Comparison of ENCODE assay signal across 13 cellular contexts in genomic region chr1:54279457-54279856, GRCh38.
DNase-seq lines count a peak whose midpoint lies in the region; ATAC-seq, FAIRE-seq and TF ChIP-seq lines count a peak whose summit lies in the region.
"Had no signal": no experiment of that assay in that cellular context is flagged by ENCODE, and none has a peak within 500 bp of the region (broad histone marks: within the 10 kb centered on the region; RNA-seq: fewer than 3 reads in every experiment).

No MANE protein-coding gene starts in this region.

- no peak overlapping the region for H2AFZ ChIP-seq in GM23248
- H2AFZ ChIP-seq in HepG2 (ENCODE audit: low read length) = no peak overlapping the region
- H2AFZ ChIP-seq: hepatocyte had no signal

- H3K79me2 ChIP-seq in GM23248 (ENCODE audit: insufficient read depth) (peaks cover 25% of the 10 kb centered on the region), HepG2 (ENCODE audit: insufficient read depth, low read length) (peaks cover 2% of the 10 kb centered on the region)

- peak overlapping the region; percentile 84 for H3K27ac Mint-ChIP-seq in activated naive CD8-positive, alpha-beta T cell treated with anti-CD3 and anti-CD28 coated beads for 36 hours
- H3K27ac Mint-ChIP-seq: B cell had no signal

- H3K27me3 ChIP-seq in GM23248 (replicated peaks; ENCODE audit: insufficient read depth) = no peaks in the 10 kb centered on the region
- no peaks in the 10 kb centered on the region for H3K27me3 ChIP-seq in HepG2 (ENCODE audit: control insufficient read depth in 1 of 2, insufficient read depth in 2 of 2, low read length in 2 of 2)
- no peaks in the 10 kb centered on the region for H3K27me3 ChIP-seq in spleen (replicated peaks in 1 of 7)
- H3K27me3 ChIP-seq: hepatocyte had no signal

- H4K20me1 ChIP-seq in GM23248 (ENCODE audit: insufficient read depth) = no peaks in the 10 kb centered on the region
- H4K20me1 ChIP-seq in HepG2 (ENCODE audit: insufficient read depth, low read length) = no peaks in the 10 kb centered on the region

- H3K9ac ChIP-seq in GM23248 (no peak overlapping the region), HepG2 (ENCODE audit: insufficient read depth, low read depth, low read length) (no peak overlapping the region)

- no peak for TF ChIP-seq RAD21 in HepG2 (CRISPR knock-in tag; IDR thresholded peaks at IDR 0.05)

- peak overlapping the region; percentile 17 for H3K4me2 ChIP-seq in GM23248 (ENCODE audit: unreplicated experiment)
- no peak overlapping the region for H3K4me2 ChIP-seq in HepG2 (ENCODE audit: low read depth, low read length)
- H3K4me2 ChIP-seq: hepatocyte had no signal

- POLR2A ChIA-PET in HepG2 (lab: Yijun Ruan, JAX) = no interaction called here

- TF ChIP-seq POLR2A in HepG2 (IDR thresholded peaks at IDR 0.05; ENCODE audit: insufficient read depth in 1 of 2, low read depth in 2 of 2, low read length in 2 of 2) = no peak
- TF ChIP-seq POLR2A in spleen (IDR thresholded peaks at IDR 0.05) = no peak

- H3K4me3 ChIP-seq in GM23248 (no peak overlapping the region), HepG2 (replicated peaks in 1 of 3; ENCODE audit: insufficient read depth in 1 of 3, low read depth in 2 of 3, low read length in 3 of 3) (no peak overlapping the region), spleen (no peak overlapping the region)
- H3K4me3 ChIP-seq: hepatocyte, lung had no signal

- H3K4me1 Mint-ChIP-seq in activated naive CD8-positive, alpha-beta T cell treated with anti-CD3 and anti-CD28 coated beads for 36 hours = peaks cover 64% of the 10 kb centered on the region

- no peaks in the 10 kb centered on the region for H3K9me2 ChIP-seq in GM23248 (ENCODE audit: insufficient read depth)

- BruUV-seq in HepG2 (replicated peaks; lab: Mats Ljungman, UMichigan) = no TSS peak

- no peak for FAIRE-seq in HepG2 (lab: Jason Lieb, UNC)
- FAIRE-seq: endothelial cell of umbilical vein had no signal

- TF ChIP-seq EP300 in HepG2 (IDR thresholded peaks at IDR 0.05; ENCODE audit: low read depth in 2 of 2, low read length in 2 of 2) = no peak
- TF ChIP-seq EP300 in HepG2 (CRISPR knock-in tag; IDR thresholded peaks at IDR 0.05; ENCODE audit: borderline replicate concordance) = no peak

- CTCF ChIA-PET in HepG2 (lab: Yijun Ruan, JAX; ENCODE audit: low intra/inter-chr PET ratio, low total read pairs) = no interaction called here

- intact Hi-C loops in HepG2 (cut with micrococcal nuclease; ENCODE audit: unreplicated experiment) (no loop called here), spleen (cut with DNase I; ENCODE audit: low total_unique reads) (no loop called here)

- H3F3A ChIP-seq in GM23248 (ENCODE audit: insufficient read depth) = peaks cover 14% of the 10 kb centered on the region; the same call in 1 of the 2 replicates

- TF ChIP-seq CTCF in HepG2 (CRISPR knock-in tag; IDR thresholded peaks at IDR 0.05) (0 out of 2 replicates have a peak, but pooled peaks have one; percentile 13), spleen (IDR thresholded peaks at IDR 0.05 in 8 of 11, conservative IDR thresholded peaks at IDR 0.05 in 3 of 11) (no peak)

- H3K27ac ChIP-seq in GM23248 = no peak overlapping the region
- no peak overlapping the region for H3K27ac ChIP-seq in HepG2 (ENCODE audit: extremely low read length, insufficient read depth, low read length)
- H3K27ac ChIP-seq in spleen = peak overlapping the region in 7 of 8 donors; percentile 71 to 91 (median 85)
- no peak overlapping the region for H3K27ac ChIP-seq in caudate nucleus (ENCODE audit: low read depth, low read length)
- H3K27ac ChIP-seq: hepatocyte had no signal

- H3K36me3 Mint-ChIP-seq in activated naive CD8-positive, alpha-beta T cell treated with anti-CD3 and anti-CD28 coated beads for 36 hours = peaks cover 17% of the 10 kb centered on the region

- 97 to 100% methylated on average over 6 to 8 of the region's 8 CpGs for WGBS in GM23248 (ENCODE audit: low coverage in 1 of 2, low lambda C conversion rate in 2 of 2, missing lambda C conversion rate in 2 of 2), 2 experiments
- WGBS in HepG2 (ENCODE audit: low lambda C conversion rate) = 95% methylated on average over 3 of the region's 8 CpGs
- WGBS in spleen, 5 donors = 89 to 97% (median 95%) methylated on average over 5 to 8 of the region's 8 CpGs

- no peak for DNase-seq in GM23248
- no peak for DNase-seq in activated naive CD8-positive, alpha-beta T cell treated with anti-CD3 and anti-CD28 coated beads for 36 hours
- no peak for DNase-seq in HepG2 (ENCODE audit: low spot score)
- no peak for DNase-seq in spleen
- DNase-seq in caudate nucleus (lab: John Stamatoyannopoulos, UW) = no peak
- DNase-seq in NCI-H1105 (lab: John Stamatoyannopoulos, UW) = no peak
- DNase-seq in COR-L47 (lab: John Stamatoyannopoulos, UW) = no peak
- no peak for DNase-seq in UCSD-AML1 (lab: John Stamatoyannopoulos, UW; ENCODE audit: unreplicated experiment)
- DNase-seq: DMS79 had no signal

- H3K9me3 ChIP-seq in GM23248 (ENCODE audit: low read depth) (no peaks in the 10 kb centered on the region), HepG2 (ENCODE audit: low read length) (no peaks in the 10 kb centered on the region), spleen (no peaks in the 10 kb centered on the region)

- ATAC-seq in HepG2 = no peak

- no peaks in the 10 kb centered on the region for H3K9me3 Mint-ChIP-seq in activated naive CD8-positive, alpha-beta T cell treated with anti-CD3 and anti-CD28 coated beads for 36 hours

- in situ Hi-C loops in GM23248 (cut with MboI) = no loop called here
- in situ Hi-C loops in HepG2 (cut with HindIII; ENCODE audit: extremely low pct_ligation_motif_present, low pct_unique_long_range_greater_than_20kb) = no loop called here

- H3K27me3 Mint-ChIP-seq in activated naive CD8-positive, alpha-beta T cell treated with anti-CD3 and anti-CD28 coated beads for 36 hours = no peaks in the 10 kb centered on the region
- H3K27me3 Mint-ChIP-seq: B cell had no signal

- no peak overlapping the region for H3K4me3 Mint-ChIP-seq in activated naive CD8-positive, alpha-beta T cell treated with anti-CD3 and anti-CD28 coated beads for 36 hours
- H3K4me3 Mint-ChIP-seq: B cell had no signal

- H3K4me1 ChIP-seq in GM23248 (ENCODE audit: insufficient read depth) = peaks cover 17% of the 10 kb centered on the region
- peaks cover 33% of the 10 kb centered on the region for H3K4me1 ChIP-seq in HepG2 (ENCODE audit: insufficient read depth, low read length)
- H3K4me1 ChIP-seq in spleen = peaks cover 21 to 73% (median 51%) of the 10 kb centered on the region in 6 donors

- H3K36me3 ChIP-seq in GM23248 (ENCODE audit: low read depth) (no peaks in the 10 kb centered on the region; the same call in 1 of the 2 replicates), HepG2 (replicated peaks in 1 of 2; ENCODE audit: control insufficient read depth in 1 of 2, insufficient read depth in 2 of 2, low read length in 2 of 2) (peaks cover 4 to 17% of the 10 kb centered on the region in 2 experiments; a peak in 3 of 5 replicates), spleen (peaks cover 0 to 25% (median 0%) of the 10 kb centered on the region in 6 donors)

TF ChIP-seq in HepG2, 621 proteins besides CTCF, POLR2A, EP300 and RAD21 (continues in another document):
- no peak for TF ChIP-seq FOSL1 (CRISPR knock-in tag; IDR thresholded peaks at IDR 0.05; ENCODE audit: borderline replicate concordance)
- TF ChIP-seq FOXC1 (CRISPR knock-in tag; IDR thresholded peaks at IDR 0.05; ENCODE audit: borderline replicate concordance) = no peak
- no peak for TF ChIP-seq PTBP1 (IDR thresholded peaks at IDR 0.05; ENCODE audit: low read depth, low read length, poor library complexity, severe bottlenecking)
- TF ChIP-seq THAP9 (CRISPR knock-in tag; IDR thresholded peaks at IDR 0.05; ENCODE audit: borderline replicate concordance) = no peak
- no peak for TF ChIP-seq EZH2 (conservative IDR thresholded peaks at IDR 0.05; ENCODE audit: low read depth, low read length)
- TF ChIP-seq ATF7-NPFF (CRISPR knock-in tag; IDR thresholded peaks at IDR 0.05; ENCODE audit: low read depth) = no peak
- TF ChIP-seq RFXAP (CRISPR knock-in tag; IDR thresholded peaks at IDR 0.05; ENCODE audit: borderline replicate concordance) = no peak
- TF ChIP-seq ZIK1 (CRISPR knock-in tag; IDR thresholded peaks at IDR 0.05; ENCODE audit: borderline replicate concordance, low read depth) = no peak
- no peak for TF ChIP-seq FOXJ3 (CRISPR knock-in tag; IDR thresholded peaks at IDR 0.05; ENCODE audit: borderline replicate concordance)
- TF ChIP-seq RAD51 (IDR thresholded peaks at IDR 0.05; ENCODE audit: borderline replicate concordance) = no peak
- no peak for TF ChIP-seq FOXP4 (CRISPR knock-in tag; IDR thresholded peaks at IDR 0.05)

Comparison
In these comparisons a context has a peak if more than half of its experiments do, and no peak if none do; other contexts are left out.
1. H3K27ac ChIP-seq: peak in spleen (7 of 8); none in GM23248 (single experiment), HepG2 (single experiment) and caudate nucleus (single experiment).